Comparison of ENCODE assay signal across 35 cellular contexts in the genomic region with DNA sequence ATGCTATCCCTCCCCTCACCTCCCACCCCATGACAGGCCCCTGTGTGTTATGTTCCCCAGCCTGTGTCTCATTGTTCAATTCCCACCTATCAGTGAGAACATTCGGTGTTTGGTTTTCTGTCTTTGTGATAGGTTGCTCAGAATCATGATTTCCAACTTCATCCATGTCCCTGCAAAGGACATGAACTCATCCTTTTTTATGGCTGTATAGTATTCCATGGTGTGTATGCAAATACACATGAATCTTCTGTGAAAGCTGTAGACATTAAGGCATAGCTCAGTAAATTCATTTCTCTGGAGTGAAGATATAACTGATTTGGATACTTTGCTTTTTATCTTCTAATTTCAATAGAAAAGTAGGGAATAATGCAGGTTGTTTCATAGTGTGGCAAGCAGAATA.
DNase-seq lines count a peak whose midpoint lies in the region; ATAC-seq, FAIRE-seq and TF ChIP-seq lines count a peak whose summit lies in the region.
"Had no signal": no experiment of that assay in that cellular context is flagged by ENCODE, and none has a peak within 500 bp of the region (broad histone marks: within the 10 kb centered on the region; RNA-seq: fewer than 3 reads in every experiment).

No MANE protein-coding gene starts in this region.

- WGBS in K562 (ENCODE audit: insufficient coverage, low coverage, missing lambda C conversion rate), result 0% methylated on average over 1 of the region's 1 CpG
- WGBS in H1 (ENCODE audit: extremely low coverage in 1 of 2, insufficient coverage in 1 of 2, insufficient read length in 1 of 2, insufficient replicate concordance in 2 of 2, low coverage in 1 of 2, low lambda C conversion rate in 2 of 2, missing lambda C conversion rate in 1 of 2), 2 experiments, result 88% methylated on average over 1 of the region's 1 CpG; no CpG with 5 or more reads in 1 of the 2 experiments

- in situ Hi-C loops in K562 (cut with MboI), result no loop called here

- H4K5ac ChIP-seq in H1 (ENCODE audit: insufficient read length, low read depth, low read length), result no peak overlapping the region

- no peak overlapping the region for H3K14ac ChIP-seq in H1 (ENCODE audit: insufficient read length)

- POLR2A ChIA-PET in HEK293 (lab: Yijun Ruan, JAX), result no interaction called here
- POLR2A ChIA-PET in K562 (lab: Yijun Ruan, JAX), result interaction anchor here (1.1 kb wide), 1 partner anchor 8 kb away, joined by 3 read pairs; no protein-coding TSS in a partner anchor
- POLR2A ChIA-PET in H1 (lab: Charles Lee; ENCODE audit: partially characterized antibody), result no interaction called here

- TF ChIP-seq RAD21 in K562 (CRISPR knock-in tag; conservative IDR thresholded peaks at IDR 0.05 in 1 of 2, IDR thresholded peaks at IDR 0.05 in 1 of 2) (no peak), H1 (IDR thresholded peaks at IDR 0.05 in 1 of 2, conservative IDR thresholded peaks at IDR 0.05 in 1 of 2; ENCODE audit: low read depth in 2 of 2, low read length in 2 of 2) (no peak)

- TF ChIP-seq POLR2A in K562 (conservative IDR thresholded peaks at IDR 0.05) (no peak), H1 (IDR thresholded peaks at IDR 0.05; ENCODE audit: control extremely low read depth in 1 of 2, low read depth in 2 of 2, low read length in 2 of 2) (no peak)

- H2AK5ac ChIP-seq in H1 (ENCODE audit: low read depth, low read length), result no peak overlapping the region

- no peak overlapping the region for H2BK12ac ChIP-seq in H1 (ENCODE audit: low read depth, low read length)

- CTCF ChIA-PET in HEK293 (lab: Yijun Ruan, JAX) (interaction anchor here (1.3 kb wide), 2 partner anchors 196 to 205 kb away, joined by 4 to 7 read pairs; no protein-coding TSS in a partner anchor), K562 (lab: Yijun Ruan, JAX; ENCODE audit: low intra/inter-chr PET ratio) (no interaction called here), H1 (lab: Charles Lee; ENCODE audit: partially characterized antibody) (interaction anchor here (0.8 to 6.7 kb wide), 5 partner anchors 15 to 205 kb away, joined by 3 to 130 read pairs (median 58); no protein-coding TSS in a partner anchor)

- TF ChIP-seq EP300 in K562 (IDR thresholded peaks at IDR 0.05; ENCODE audit: low read length) (no peak), H1 (IDR thresholded peaks at IDR 0.05; ENCODE audit: borderline replicate concordance in 1 of 2, low read depth in 2 of 2, low read length in 2 of 2) (no peak)

- intact Hi-C loops in K562 (cut with micrococcal nuclease), result no loop called here

- H3K79me1 ChIP-seq in H1 (ENCODE audit: low read depth, low read length), result no peaks in the 10 kb centered on the region

- H3K56ac ChIP-seq in H1 (replicated peaks; ENCODE audit: insufficient read length, low read depth, low read length), result no peak overlapping the region

- FAIRE-seq in K562 (lab: Jason Lieb, UNC) (no peak), H1 (lab: Jason Lieb, UNC) (no peak)
- FAIRE-seq: A204.1, A549, D721Med had no signal

- no peak for TF ChIP-seq CTCF in HEK293 (tag by site-specific recombination; IDR thresholded peaks at IDR 0.05)
- no peak for TF ChIP-seq CTCF in K562 (IDR thresholded peaks at IDR 0.05 in 2 of 3, conservative IDR thresholded peaks at IDR 0.05 in 1 of 3; ENCODE audit: insufficient read depth in 2 of 3, low read depth in 1 of 3, low read length in 3 of 3)
- TF ChIP-seq CTCF in H1 (IDR thresholded peaks at IDR 0.05; ENCODE audit: control extremely low read depth in 1 of 3, insufficient read depth in 1 of 3, low read depth in 1 of 3, low read length in 3 of 3), result no peak

- no peak overlapping the region for H3K23ac ChIP-seq in H1 (ENCODE audit: insufficient read length)

- H2BK20ac ChIP-seq in H1 (ENCODE audit: low read length), result no peak overlapping the region

- no peaks in the 10 kb centered on the region for H3K36me3 ChIP-seq in HEK293 (ENCODE audit: control insufficient read depth in 2 of 2, insufficient read depth in 1 of 2, low read length in 2 of 2)
- no peaks in the 10 kb centered on the region for H3K36me3 ChIP-seq in K562 (ENCODE audit: control insufficient read depth, insufficient read depth, low read length)
- no peaks in the 10 kb centered on the region for H3K36me3 ChIP-seq in H1 (ENCODE audit: control insufficient read depth in 2 of 4, insufficient read depth in 4 of 4, low read length in 3 of 4)
- H3K36me3 ChIP-seq: BE2C; BLaER1; BLaER1 treated with 17β-estradiol and CSF1 and Interleukin-3, amounts not matched to agents 10 nM and 100 nM had no signal

- H3K4me1 ChIP-seq in HEK293 (ENCODE audit: control insufficient read depth, insufficient read depth, low read length), result no peaks in the 10 kb centered on the region
- H3K4me1 ChIP-seq in K562 (replicated peaks in 1 of 2; ENCODE audit: control insufficient read depth in 2 of 2, insufficient read depth in 2 of 2, low read length in 2 of 2), result no peaks in the 10 kb centered on the region
- no peaks in the 10 kb centered on the region for H3K4me1 ChIP-seq in H1 (replicated peaks in 1 of 4; ENCODE audit: control insufficient read depth in 3 of 4, insufficient read depth in 4 of 4, low read length in 3 of 4)
- H3K4me1 ChIP-seq: BE2C; BLaER1; BLaER1 treated with 17β-estradiol and CSF1 and Interleukin-3, amounts not matched to agents 10 nM and 100 nM; Caco-2 had no signal

- no peak overlapping the region for H2BK15ac ChIP-seq in H1 (ENCODE audit: low read length)

- no peaks in the 10 kb centered on the region for H4K20me1 ChIP-seq in K562 (replicated peaks; ENCODE audit: control insufficient read depth, insufficient read depth, low read length)
- H4K20me1 ChIP-seq in H1 (replicated peaks in 1 of 2; ENCODE audit: control insufficient read depth in 1 of 2, insufficient read depth in 2 of 2, low read length in 2 of 2), result no peaks in the 10 kb centered on the region
- H4K20me1 ChIP-seq: BLaER1; BLaER1 treated with 17β-estradiol and CSF1 and Interleukin-3, amounts not matched to agents 10 nM and 100 nM had no signal

- H2BK5ac ChIP-seq in H1 (ENCODE audit: low read depth, low read length), result no peak overlapping the region

- no peak overlapping the region for H3K9ac ChIP-seq in K562 (ENCODE audit: insufficient read depth in 1 of 2, low read depth in 2 of 2, low read length in 2 of 2)
- H3K9ac ChIP-seq in H1 (replicated peaks in 1 of 4; ENCODE audit: extremely low read depth in 1 of 4, low read depth in 3 of 4, low read length in 3 of 4), result no peak overlapping the region
- H3K9ac ChIP-seq: BLaER1; BLaER1 treated with 17β-estradiol and CSF1 and Interleukin-3, amounts not matched to agents 10 nM and 100 nM had no signal

- BruUV-seq in K562 (replicated peaks; lab: Mats Ljungman, UMichigan), result no TSS peak

- H3K27ac ChIP-seq in HEK293 (ENCODE audit: extremely low read depth, low read depth, low read length), result no peak overlapping the region
- no peak overlapping the region for H3K27ac ChIP-seq in K562 (ENCODE audit: extremely low read depth, low read depth, low read length)
- H3K27ac ChIP-seq in H1 (ENCODE audit: low read depth, low read length), result no peak overlapping the region
- H3K27ac ChIP-seq: 22Rv1; A549; BLaER1; BLaER1 treated with 17β-estradiol and CSF1 and Interleukin-3, amounts not matched to agents 10 nM and 100 nM; C4-2B had no signal

- H4K8ac ChIP-seq in H1 (ENCODE audit: extremely low read depth, insufficient read depth, low read length), result no peak overlapping the region

- no peaks in the 10 kb centered on the region for H3K27me3 ChIP-seq in K562 (ENCODE audit: control insufficient read depth in 2 of 2, insufficient read depth in 2 of 2, low read length in 2 of 2)
- no peaks in the 10 kb centered on the region for H3K27me3 ChIP-seq in H1 (replicated peaks in 1 of 4; ENCODE audit: control insufficient read depth in 3 of 4, extremely low read depth in 1 of 4, insufficient read depth in 3 of 4, low read length in 3 of 4)
- H3K27me3 ChIP-seq: BLaER1; BLaER1 treated with 17β-estradiol and CSF1 and Interleukin-3, amounts not matched to agents 10 nM and 100 nM had no signal

- H3K9me1 ChIP-seq in K562 (ENCODE audit: control insufficient read depth, insufficient read depth, low read length), result no peaks in the 10 kb centered on the region

- no peak overlapping the region for H4K91ac ChIP-seq in H1 (replicated peaks; ENCODE audit: insufficient read length, low read length)

- H3K9me3 ChIP-seq in HEK293 (ENCODE audit: control insufficient read depth, insufficient read depth, low read depth, low read length) (no peaks in the 10 kb centered on the region), K562 (replicated peaks; ENCODE audit: control insufficient read depth, insufficient read depth, low read depth, low read length) (no peaks in the 10 kb centered on the region), H1 (ENCODE audit: insufficient read depth in 2 of 2, low read depth in 1 of 2, low read length in 1 of 2) (no peaks in the 10 kb centered on the region)
- H3K9me3 ChIP-seq: A549; BE2C; BLaER1; BLaER1 treated with 17β-estradiol and CSF1 and Interleukin-3, amounts not matched to agents 10 nM and 100 nM; Caco-2 had no signal

- ATAC-seq in K562 (no peak), GM21825 (IDR thresholded peaks at IDR 0.05; ENCODE audit: unreplicated experiment) (no peak)
- ATAC-seq: A549; CD8-positive, alpha-beta T cell had no signal

- no peak overlapping the region for H3K4ac ChIP-seq in H1 (replicated peaks; ENCODE audit: insufficient read length, low read depth, low read length)

- DNase-seq in K562 (ENCODE audit: extremely low read depth in 1 of 4, low spot score in 3 of 4), result no peak
- no peak for DNase-seq in H1 (ENCODE audit: low read depth in 1 of 2, low spot score in 2 of 2)
- peak; percentile 5 for DNase-seq in ureter (ENCODE audit: low spot score)
- no peak for DNase-seq in SW 1271 (lab: John Stamatoyannopoulos, UW)
- DNase-seq in activated CD4-positive, CD25-positive, alpha-beta regulatory T cell (lab: John Stamatoyannopoulos, UW), result no peak
- DNase-seq in KG1 (lab: John Stamatoyannopoulos, UW), result no peak
- DNase-seq: 8988T; ACHN; AML-193; BE2C; C1 segment of cervical spinal cord; Caco-2; Calu3; CD4-positive, alpha-beta memory T cell; CD4-positive, alpha-beta T cell; CD4-positive, CD25-positive, alpha-beta regulatory T cell; CD8-positive, alpha-beta memory T cell; CD8-positive, alpha-beta T cell; COR-L47; DMS 273 treated with DMSO at 0.1 percent for 48 hours; DMS153; DMS53; DMS79; DMS79 treated with DMSO at 0.1 percent for 48 hours; DND-41; EL had no signal

- no peak overlapping the region for H2BK120ac ChIP-seq in H1 (replicated peaks; ENCODE audit: low read depth, low read length)

- no peaks in the 10 kb centered on the region for H3K79me2 ChIP-seq in K562 (ENCODE audit: control insufficient read depth, insufficient read depth, low read length)
- H3K79me2 ChIP-seq in H1 (ENCODE audit: control insufficient read depth in 1 of 2, insufficient read depth in 2 of 2, low read length in 2 of 2), result no peaks in the 10 kb centered on the region

- H3K18ac ChIP-seq in H1 (ENCODE audit: extremely low read depth, low read length), result no peak overlapping the region

- H3K4me3 ChIP-seq in HEK293 (ENCODE audit: low read depth, low read length), result no peak overlapping the region
- H3K4me3 ChIP-seq in K562, result no peak overlapping the region
- H3K4me3 ChIP-seq in H1 (ENCODE audit: extremely low read depth in 1 of 4, insufficient read depth in 2 of 4, low read depth in 3 of 4, low read length in 4 of 4), result no peak overlapping the region
- H3K4me3 ChIP-seq: A549; BLaER1; BLaER1 treated with 17β-estradiol and CSF1 and Interleukin-3, amounts not matched to agents 10 nM and 100 nM had no signal

- H2AFZ ChIP-seq in K562 (ENCODE audit: low read depth, low read length) (no peak overlapping the region), H1 (ENCODE audit: low read length) (no peak overlapping the region)

- H3K23me2 ChIP-seq in H1 (ENCODE audit: low read depth, low read length), result peaks cover 2% of the 10 kb centered on the region; the same call in 1 of the 2 replicates

- no peak overlapping the region for H3K4me2 ChIP-seq in K562 (ENCODE audit: insufficient read depth, low read length)
- H3K4me2 ChIP-seq in H1 (ENCODE audit: insufficient read depth in 1 of 2, low read depth in 2 of 2, low read length in 2 of 2), result no peak overlapping the region
- H3K4me2 ChIP-seq: A549; BLaER1; BLaER1 treated with 17β-estradiol and CSF1 and Interleukin-3, amounts not matched to agents 10 nM and 100 nM had no signal

Comparison
In these comparisons a context has a peak if more than half of its experiments do, and no peak if none do; other contexts are left out.
1. Of the 44 proteins assayed by ChIP-seq in both K562 and HEK293: peak only in K562: none; only in HEK293: none; in both: ZNF146; in neither: 43.